Comparison of ENCODE assay signal across 14 cellular contexts in genomic region chr11:119828011-119828410, GRCh38.
"Had no signal": no experiment of that assay in that cellular context is flagged by ENCODE, and none has a peak within 500 bp of the region (broad histone marks: within the 10 kb centered on the region; RNA-seq: fewer than 3 reads in every experiment).

No MANE protein-coding gene starts in this region.

- H3K4me1 ChIP-seq: pancreas, upper lobe of left lung had no signal

- DNase-seq: activated B cell treated with CpG ODN at 0.5 μM for 24 hours; activated CD4-positive, alpha-beta memory T cell treated with anti-CD3 and anti-CD28 coated beads, Interleukin-2, amount 10 ng/mL, durations not matched to agents 7 days and 5 days; activated CD4-positive, alpha-beta T cell treated with anti-CD3 and anti-CD28 coated beads for 4 hours; activated CD8-positive, alpha-beta memory T cell treated with anti-CD3 and anti-CD28 coated beads, Interleukin-2, amount 10 ng/mL, durations not matched to agents 7 days and 5 days; dermis blood vessel endothelial cell; effector memory CD8-positive, alpha-beta T cell; esophagus squamous epithelium; mesenchymal stem cell; naive thymus-derived CD8-positive, alpha-beta T cell; pancreas; stimulated activated CD4-positive, alpha-beta T cell treated with anti-CD3 and anti-CD28 coated beads, Interleukin-4, amount 100 ng/mL, for 24 hours; stomach; upper lobe of left lung had no signal

- H3K4me3 ChIP-seq: esophagus squamous epithelium, pancreas, stomach, upper lobe of left lung had no signal

- H3K27me3 ChIP-seq: pancreas, upper lobe of left lung had no signal

- H3K9me3 ChIP-seq: esophagus squamous epithelium, neutrophil, pancreas, stomach had no signal

- H3K36me3 ChIP-seq: esophagus squamous epithelium, neutrophil, pancreas, stomach, upper lobe of left lung had no signal

- H3K27ac ChIP-seq: esophagus squamous epithelium, neutrophil, pancreas, stomach, upper lobe of left lung had no signal
